Comparison of ENCODE assay signal across 10 cellular contexts in genomic region chr3:46913644-46914043, GRCh38. TPM values are rescaled to one million over a fixed set of nuclear protein-coding genes. Genes with fewer than 3 reads are reported as not detected.
DNase-seq lines count a peak whose midpoint lies in the region; ATAC-seq lines count a peak whose summit lies in the region.
"Had no signal": no experiment of that assay in that cellular context is flagged by ENCODE, and none has a peak within 500 bp of the region (broad histone marks: within the 10 kb centered on the region; RNA-seq: fewer than 3 reads in every experiment).

No MANE protein-coding gene starts in this region.

- peaks cover 5% of the 10 kb centered on the region for H3K9me3 Mint-ChIP-seq in activated T-helper 2 cell treated with anti-CD3 and anti-CD28 coated beads, Interferon-gamma antibody, Interleukin-2, Interleukin-4, amounts not matched to agents 10 μg/mL and 5 μg/mL and 100 μg/mL, durations not matched to agents 14 hours and 24 hours and 36 hours
- peaks cover 0 to 4% of the 10 kb centered on the region in 2 donors for H3K9me3 Mint-ChIP-seq in stimulated activated naive CD8-positive, alpha-beta T cell treated with anti-CD3 and anti-CD28 coated beads, Interleukin-15, amount 100 ng/mL, for 72 hours

- ATAC-seq in stimulated activated naive CD8-positive, alpha-beta T cell treated with anti-CD3 and anti-CD28 coated beads, Interleukin-15, amount 100 ng/mL, for 72 hours, result no peak

- no peaks in the 10 kb centered on the region for H3K27me3 Mint-ChIP-seq in activated T-helper 2 cell treated with anti-CD3 and anti-CD28 coated beads, Interferon-gamma antibody, Interleukin-2, Interleukin-4, amounts not matched to agents 10 μg/mL and 5 μg/mL and 100 μg/mL, durations not matched to agents 14 hours and 24 hours and 36 hours (ENCODE audit: low read depth)
- H3K27me3 Mint-ChIP-seq in stimulated activated naive CD8-positive, alpha-beta T cell treated with anti-CD3 and anti-CD28 coated beads, Interleukin-15, amount 100 ng/mL, for 72 hours, result no peaks in the 10 kb centered on the region

- peaks cover 26% of the 10 kb centered on the region for H3K4me1 Mint-ChIP-seq in activated T-helper 2 cell treated with anti-CD3 and anti-CD28 coated beads, Interferon-gamma antibody, Interleukin-2, Interleukin-4, amounts not matched to agents 10 μg/mL and 5 μg/mL and 100 μg/mL, durations not matched to agents 14 hours and 24 hours and 36 hours (ENCODE audit: low read depth)
- peaks cover 42% of the 10 kb centered on the region for H3K4me1 Mint-ChIP-seq in stimulated activated naive CD8-positive, alpha-beta T cell treated with anti-CD3 and anti-CD28 coated beads, Interleukin-15, amount 100 ng/mL, for 72 hours

- no peak overlapping the region for H3K4me3 Mint-ChIP-seq in activated T-helper 2 cell treated with anti-CD3 and anti-CD28 coated beads, Interferon-gamma antibody, Interleukin-2, Interleukin-4, amounts not matched to agents 10 μg/mL and 5 μg/mL and 100 μg/mL, durations not matched to agents 14 hours and 24 hours and 36 hours (ENCODE audit: low read depth)
- no peak overlapping the region for H3K4me3 Mint-ChIP-seq in stimulated activated naive CD8-positive, alpha-beta T cell treated with anti-CD3 and anti-CD28 coated beads, Interleukin-15, amount 100 ng/mL, for 72 hours

- DNase-seq in COLO829 (ENCODE audit: low spot score) (peak; percentile 52), NCI-H1105 treated with DMSO at 0.1 percent for 48 hours (lab: John Stamatoyannopoulos, UW) (peak; percentile 89), amniotic epithelial cell (ENCODE audit: low read depth) (peak; percentile 78), iris pigment epithelial cell (ENCODE audit: low read depth) (peak; percentile 80), HuH-7 (ENCODE audit: low spot score) (no peak), foreskin melanocyte (no peak)
- no peak for DNase-seq in activated T-helper 2 cell treated with anti-CD3 and anti-CD28 coated beads, Interferon-gamma antibody, Interleukin-2, Interleukin-4, amounts not matched to agents 10 μg/mL and 5 μg/mL and 100 μg/mL, durations not matched to agents 14 hours and 24 hours and 36 hours (ENCODE audit: low spot score)
- DNase-seq in stimulated activated naive CD8-positive, alpha-beta T cell treated with anti-CD3 and anti-CD28 coated beads, Interleukin-15, amount 100 ng/mL, for 72 hours, result no peak

- H3K36me3 Mint-ChIP-seq in activated T-helper 2 cell treated with anti-CD3 and anti-CD28 coated beads, Interferon-gamma antibody, Interleukin-2, Interleukin-4, amounts not matched to agents 10 μg/mL and 5 μg/mL and 100 μg/mL, durations not matched to agents 14 hours and 24 hours and 36 hours (ENCODE audit: low read depth), result peaks cover 33% of the 10 kb centered on the region

- intact Hi-C loops in activated T-helper 2 cell treated with anti-CD3 and anti-CD28 coated beads, Interferon-gamma antibody, Interleukin-2, Interleukin-4, amounts not matched to agents 10 μg/mL and 5 μg/mL and 100 μg/mL, durations not matched to agents 14 hours and 24 hours and 36 hours (cut with micrococcal nuclease), result no loop called here

- no peak overlapping the region for H3K27ac Mint-ChIP-seq in activated T-helper 2 cell treated with anti-CD3 and anti-CD28 coated beads, Interferon-gamma antibody, Interleukin-2, Interleukin-4, amounts not matched to agents 10 μg/mL and 5 μg/mL and 100 μg/mL, durations not matched to agents 14 hours and 24 hours and 36 hours
- no peak overlapping the region for H3K27ac Mint-ChIP-seq in stimulated activated naive CD8-positive, alpha-beta T cell treated with anti-CD3 and anti-CD28 coated beads, Interleukin-15, amount 100 ng/mL, for 72 hours

RNA-seq across cellular contexts. Expression of gene PTH1R, which starts 36.1 kb away (rescaled TPM):
- total RNA-seq in activated T-helper 2 cell treated with anti-CD3 and anti-CD28 coated beads, Interferon-gamma antibody, Interleukin-2, Interleukin-4, amounts not matched to agents 10 μg/mL and 5 μg/mL and 100 μg/mL, durations not matched to agents 14 hours and 24 hours and 36 hours, result not detected in 2 replicates
- total RNA-seq: T-helper 2 cell treated with Interferon-gamma antibody and Interleukin-4, amounts not matched to agents 100 ng/mL and 5 ng/mL, for 36 hours had no signal

RNA-seq across cellular contexts. Expression of gene MYL3, which starts 50.4 kb away (rescaled TPM):
- not detected in 2 replicates for total RNA-seq in activated T-helper 2 cell treated with anti-CD3 and anti-CD28 coated beads, Interferon-gamma antibody, Interleukin-2, Interleukin-4, amounts not matched to agents 10 μg/mL and 5 μg/mL and 100 μg/mL, durations not matched to agents 14 hours and 24 hours and 36 hours
- total RNA-seq: lung microvascular endothelial cell; T-helper 2 cell treated with Interferon-gamma antibody and Interleukin-4, amounts not matched to agents 100 ng/mL and 5 ng/mL, for 36 hours had no signal

Comparison
In these comparisons a context has a peak if more than half of its experiments do, and no peak if none do; other contexts are left out.
1. DNase-seq: peak in COLO829 (single experiment), NCI-H1105 treated with DMSO at 0.1 percent for 48 hours (single experiment), amniotic epithelial cell (single experiment) and iris pigment epithelial cell (single experiment); none in HuH-7 (single experiment), foreskin melanocyte (single experiment), activated T-helper 2 cell treated with anti-CD3 and anti-CD28 coated beads, Interferon-gamma antibody, Interleukin-2, Interleukin-4, amounts not matched to agents 10 μg/mL and 5 μg/mL and 100 μg/mL, durations not matched to agents 14 hours and 24 hours and 36 hours (single experiment) and stimulated activated naive CD8-positive, alpha-beta T cell treated with anti-CD3 and anti-CD28 coated beads, Interleukin-15, amount 100 ng/mL, for 72 hours (0 of 2).